ENCODE assay signal across 20 cellular contexts in the genomic region with DNA sequence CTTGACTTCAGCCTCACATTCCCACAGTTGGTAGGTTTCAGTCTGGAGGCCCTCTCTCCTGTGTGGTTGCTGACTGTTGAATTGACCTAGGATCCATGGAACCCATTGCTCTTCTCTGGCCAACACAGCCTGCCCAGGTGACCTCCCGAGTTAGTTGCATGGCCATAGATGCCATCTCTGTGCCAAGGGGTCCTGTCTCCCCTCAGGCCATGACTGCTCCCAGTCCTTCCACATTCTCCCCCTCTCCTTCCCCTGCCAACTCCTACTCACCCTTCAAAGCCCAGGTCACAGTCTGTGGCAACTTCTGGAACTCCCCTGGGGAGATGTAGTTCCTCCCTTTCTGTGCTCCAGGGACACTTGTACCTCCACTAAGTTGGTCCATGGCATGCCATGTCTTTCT.
DNase-seq lines count a peak whose midpoint lies in the region; ATAC-seq and TF ChIP-seq lines count a peak whose summit lies in the region.
"Had no signal": no experiment of that assay in that cellular context is flagged by ENCODE, and none has a peak within 500 bp of the region (broad histone marks: within the 10 kb centered on the region; RNA-seq: fewer than 3 reads in every experiment).

No MANE protein-coding gene starts in this region.

- H2BK120ac ChIP-seq in mesenchymal stem cell (ENCODE audit: low read depth, low read length): no peak overlapping the region
- no peak overlapping the region for H2BK120ac ChIP-seq in trophoblast cell (ENCODE audit: insufficient read depth, low read length, poor library complexity)

- H4K91ac ChIP-seq in mesenchymal stem cell (ENCODE audit: low read length) (no peak overlapping the region), trophoblast cell (ENCODE audit: low read depth, low read length) (no peak overlapping the region)

- H4K12ac ChIP-seq in trophoblast cell (ENCODE audit: low read depth, low read length): no peak overlapping the region

- no peak overlapping the region for H2AFZ ChIP-seq in mesenchymal stem cell (ENCODE audit: low read depth, low read length)
- no peak overlapping the region for H2AFZ ChIP-seq in trophoblast cell (ENCODE audit: insufficient read depth, low read length, poor library complexity)

- H3K36me3 ChIP-seq in mesenchymal stem cell (ENCODE audit: control insufficient read depth in 1 of 2, insufficient read depth in 2 of 2, low read depth in 1 of 2, low read length in 2 of 2) (no peaks in the 10 kb centered on the region), trophoblast cell (ENCODE audit: control insufficient read depth in 1 of 2, insufficient read depth in 2 of 2, low read length in 2 of 2) (no peaks in the 10 kb centered on the region), vagina (no peaks in the 10 kb centered on the region)
- H3K36me3 ChIP-seq: BE2C, BLaER1 had no signal

- intact Hi-C loops in cardiac septum (cut with DNase I) (no loop called here), Right ventricle myocardium inferior (cut with DNase I) (no loop called here), vagina (cut with DNase I) (no loop called here)

- H2BK5ac ChIP-seq in mesenchymal stem cell (ENCODE audit: low read depth, low read length, poor library complexity, severe bottlenecking) (no peak overlapping the region), trophoblast cell (ENCODE audit: low read depth, low read length, poor library complexity) (no peak overlapping the region)

- H3K23ac ChIP-seq in mesenchymal stem cell (ENCODE audit: low read length in 2 of 2): no peak overlapping the region
- peak overlapping the region; percentile 3 for H3K23ac ChIP-seq in trophoblast cell (ENCODE audit: low read length)

- DNase-seq in cardiac septum (ENCODE audit: low spot score) (peak; percentile 29), Right ventricle myocardium inferior (ENCODE audit: missing footprints) (no peak), mesenchymal stem cell (no peak), trophoblast cell (no peak), vagina (ENCODE audit: extremely low spot score in 2 of 2) (peak; percentile 77 to 90), NCI-H187 (lab: John Stamatoyannopoulos, UW) (no peak)
- DNase-seq: BE2C; C1 segment of cervical spinal cord; CD4-positive, alpha-beta memory T cell; CD4-positive, CD25-positive, alpha-beta regulatory T cell; CD8-positive, alpha-beta memory T cell; COR-L47; DMS 273 treated with DMSO at 0.1 percent for 48 hours; DMS79 treated with DMSO at 0.1 percent for 48 hours; GF-D8 had no signal

- H4K8ac ChIP-seq in mesenchymal stem cell (ENCODE audit: low read length): no peak overlapping the region
- no peak overlapping the region for H4K8ac ChIP-seq in trophoblast cell (ENCODE audit: low read depth, low read length)

- TF ChIP-seq POLR2A in vagina (IDR thresholded peaks at IDR 0.05): no peak

- no peak for TF ChIP-seq CTCF in vagina (IDR thresholded peaks at IDR 0.05)

- no peaks in the 10 kb centered on the region for H3K79me2 ChIP-seq in trophoblast cell (ENCODE audit: control insufficient read depth, insufficient read depth, low read length, poor library complexity)

- H3K9me3 ChIP-seq in mesenchymal stem cell (ENCODE audit: control insufficient read depth, low read length): no peaks in the 10 kb centered on the region
- H3K9me3 ChIP-seq in trophoblast cell (ENCODE audit: insufficient read depth, low read depth, low read length): peaks cover 5% of the 10 kb centered on the region
- H3K9me3 ChIP-seq in vagina: no peaks in the 10 kb centered on the region
- H3K9me3 ChIP-seq: A549, BE2C had no signal

- H2BK12ac ChIP-seq in mesenchymal stem cell (ENCODE audit: low read length in 2 of 2) (no peak overlapping the region), trophoblast cell (ENCODE audit: low read length) (no peak overlapping the region)

- H3K4me3 ChIP-seq in mesenchymal stem cell (ENCODE audit: insufficient read depth in 1 of 2, low read depth in 1 of 2, low read length in 2 of 2): peak overlapping the region in 1 of 2 experiments; percentile 4
- H3K4me3 ChIP-seq in trophoblast cell (ENCODE audit: low read depth, low read length): no peak overlapping the region
- no peak overlapping the region for H3K4me3 ChIP-seq in vagina
- H3K4me3 ChIP-seq: A549, BLaER1 had no signal

- H3K4me2 ChIP-seq in mesenchymal stem cell (ENCODE audit: low read length, poor library complexity, severe bottlenecking): no peak overlapping the region
- H3K4me2 ChIP-seq in trophoblast cell (ENCODE audit: low read length): no peak overlapping the region
- H3K4me2 ChIP-seq: A549, BLaER1 had no signal

- H3K4me1 ChIP-seq in mesenchymal stem cell (ENCODE audit: control insufficient read depth, insufficient read depth, low read depth, low read length): peaks cover 10% of the 10 kb centered on the region
- peaks cover 0 to 2% of the 10 kb centered on the region in 2 experiments for H3K4me1 ChIP-seq in trophoblast cell (ENCODE audit: control insufficient read depth in 1 of 2, insufficient read depth in 2 of 2, low read length in 2 of 2)
- no peaks in the 10 kb centered on the region for H3K4me1 ChIP-seq in vagina
- H3K4me1 ChIP-seq: BE2C, BLaER1 had no signal

- H3K14ac ChIP-seq in mesenchymal stem cell (ENCODE audit: low read length in 2 of 2) (peak overlapping the region; percentile 11 to 76), trophoblast cell (ENCODE audit: low read length) (no peak overlapping the region)

- no peak overlapping the region for H3K27ac ChIP-seq in mesenchymal stem cell (ENCODE audit: low read length, poor library complexity, severe bottlenecking)
- H3K27ac ChIP-seq in trophoblast cell (ENCODE audit: low read depth, low read length): no peak overlapping the region
- no peak overlapping the region for H3K27ac ChIP-seq in vagina
- H3K27ac ChIP-seq: 22Rv1, A549, BLaER1 had no signal

- H3K18ac ChIP-seq in mesenchymal stem cell (ENCODE audit: low read depth in 1 of 2, low read length in 2 of 2): no peak overlapping the region
- no peak overlapping the region for H3K18ac ChIP-seq in trophoblast cell (ENCODE audit: low read length)

- no peak overlapping the region for H2BK15ac ChIP-seq in mesenchymal stem cell (ENCODE audit: low read depth, poor library complexity, severe bottlenecking)

- H2AK5ac ChIP-seq in mesenchymal stem cell (ENCODE audit: low read length, severe bottlenecking) (peak overlapping the region; percentile 33), trophoblast cell (ENCODE audit: low read length) (no peak overlapping the region)

- ATAC-seq in Right ventricle myocardium inferior (no peak), GM18873 (IDR thresholded peaks at IDR 0.05; ENCODE audit: low FRiP score, unreplicated experiment) (no peak), GM21737 (IDR thresholded peaks at IDR 0.05; ENCODE audit: unreplicated experiment) (no peak)
- ATAC-seq: A549 had no signal

- H3K4ac ChIP-seq in mesenchymal stem cell (ENCODE audit: low read depth in 1 of 2, low read length in 2 of 2): no peak overlapping the region
- no peak overlapping the region for H3K4ac ChIP-seq in trophoblast cell (ENCODE audit: low read depth, low read length)

- H3K79me1 ChIP-seq in mesenchymal stem cell (replicated peaks; ENCODE audit: low read length, poor library complexity, severe bottlenecking): no peaks in the 10 kb centered on the region
- H3K79me1 ChIP-seq in trophoblast cell (ENCODE audit: low read length): no peaks in the 10 kb centered on the region

- H3K9ac ChIP-seq in mesenchymal stem cell (ENCODE audit: low read length): no peak overlapping the region
- H3K9ac ChIP-seq in trophoblast cell (ENCODE audit: low read length): no peak overlapping the region
- H3K9ac ChIP-seq: BLaER1 had no signal

- H3K27me3 ChIP-seq in mesenchymal stem cell (ENCODE audit: control insufficient read depth in 1 of 2, insufficient read depth in 1 of 2, low read length in 2 of 2): peaks cover 0 to 5% of the 10 kb centered on the region in 2 experiments
- no peaks in the 10 kb centered on the region for H3K27me3 ChIP-seq in trophoblast cell (ENCODE audit: insufficient read depth, low read length)
- no peaks in the 10 kb centered on the region for H3K27me3 ChIP-seq in vagina
- H3K27me3 ChIP-seq: BE2C, BLaER1 had no signal

- WGBS in mesenchymal stem cell: 67% methylated on average over 1 of the region's 1 CpG
- no CpG with 5 or more reads among the region's 1 CpG for WGBS in trophoblast cell (ENCODE audit: extremely low coverage, insufficient coverage, insufficient read length)

Comparison
In these comparisons a context has a peak if more than half of its experiments do, and no peak if none do; other contexts are left out.
1. DNase-seq: peak in cardiac septum (single experiment) and vagina (2 of 2); none in Right ventricle myocardium inferior (single experiment), mesenchymal stem cell (single experiment), trophoblast cell (0 of 2) and NCI-H187 (0 of 2).